In genomic region chr20:35771367-35771688, GRCh38 we compare ENCODE assay signal across 8 cellular contexts. TPM values are rescaled to one million over a fixed set of nuclear protein-coding genes. Genes with fewer than 3 reads are reported as not detected.
A peak's percentile ranks its signal among the peaks of the same experiment; 100 is the strongest.
DNase-seq lines count a peak whose midpoint lies in the region; ATAC-seq, FAIRE-seq and TF ChIP-seq lines count a peak whose summit lies in the region.

No MANE protein-coding gene starts in this region.

- TF ChIP-seq POLR2A in stomach (IDR thresholded peaks at IDR 0.05), result no peak

- no peak for TF ChIP-seq CTCF in kidney (IDR thresholded peaks at IDR 0.05; ENCODE audit: borderline replicate concordance, extremely low read depth, insufficient read depth)
- no peak for TF ChIP-seq CTCF in stomach (IDR thresholded peaks at IDR 0.05)

- no peaks in the 10 kb centered on the region for H3K9me3 ChIP-seq in kidney (ENCODE audit: control insufficient read depth in 1 of 2, low read length in 2 of 2)
- no peaks in the 10 kb centered on the region for H3K9me3 ChIP-seq in stomach

- H3K4me3 ChIP-seq in kidney (ENCODE audit: low read length in 2 of 2), result peak overlapping the region; percentile 33 to 58
- peak overlapping the region in 3 of 4 donors; percentile 60 to 79 (median 68) for H3K4me3 ChIP-seq in stomach

- peaks cover 17 to 18% of the 10 kb centered on the region in 2 donors for H3K4me1 ChIP-seq in kidney (ENCODE audit: control insufficient read depth in 1 of 2, insufficient read depth in 1 of 2, low read depth in 1 of 2, low read length in 2 of 2)
- H3K4me1 ChIP-seq in stomach, result peaks cover 52 to 79% (median 68%) of the 10 kb centered on the region in 4 donors

- no peak for ATAC-seq in activated naive CD4-positive, alpha-beta T cell treated with anti-CD3 and anti-CD28 coated beads, Interleukin-2, amount 50 U/mL, for 72 hours

- FAIRE-seq in kidney (lab: Jason Lieb, UNC), result no peak

- intact Hi-C loops in kidney (cut with DNase I), result no loop called here
- intact Hi-C loops in stomach (cut with DNase I; ENCODE audit: low total_unique reads), result no loop called here

- peaks cover 33 to 35% of the 10 kb centered on the region in 2 donors for H3K36me3 Mint-ChIP-seq in activated naive CD4-positive, alpha-beta T cell treated with anti-CD3 and anti-CD28 coated beads, Interleukin-2, amount 50 U/mL, for 72 hours

- peak overlapping the region; percentile 80 to 86 for H3K27ac ChIP-seq in kidney (ENCODE audit: low read depth in 2 of 2, low read length in 2 of 2)
- H3K27ac ChIP-seq in stomach, result peak overlapping the region; percentile 93 to 97 (median 95)

- no peaks in the 10 kb centered on the region for H3K27me3 ChIP-seq in stomach

- 70 to 79% (median 78%) methylated on average over 9 of the region's 9 CpGs for WGBS in stomach, 5 donors

- H3K9ac ChIP-seq in kidney (ENCODE audit: low read length in 2 of 2), result peak overlapping the region in 1 of 2 donors; percentile 27

- TF ChIP-seq EP300 in stomach (IDR thresholded peaks at IDR 0.05), result no peak

- DNase-seq in NCI-H146 (lab: John Stamatoyannopoulos, UW), result peak; percentile 35
- no peak for DNase-seq in NCI-H146 treated with DMSO at 0.1 percent for 48 hours (lab: John Stamatoyannopoulos, UW; ENCODE audit: unreplicated experiment)
- no peak for DNase-seq in activated naive CD4-positive, alpha-beta T cell treated with anti-CD3 and anti-CD28 coated beads, Interleukin-2, amount 50 U/mL, for 72 hours (ENCODE audit: low spot score in 2 of 2)
- DNase-seq in kidney, result no peak
- no peak for DNase-seq in stomach
- DNase-seq in DMS 273 (lab: John Stamatoyannopoulos, UW; ENCODE audit: unreplicated experiment), result no peak
- no peak for DNase-seq in SIG-M5 (lab: John Stamatoyannopoulos, UW)
- no peak for DNase-seq in NCI-H774 (lab: John Stamatoyannopoulos, UW)

- no peaks in the 10 kb centered on the region for H3K36me3 ChIP-seq in kidney (ENCODE audit: control insufficient read depth in 1 of 2, insufficient read depth in 2 of 2, low read length in 2 of 2)
- H3K36me3 ChIP-seq in stomach, result peaks cover 0 to 14% (median 8%) of the 10 kb centered on the region in 4 donors

- H3K9me3 Mint-ChIP-seq in activated naive CD4-positive, alpha-beta T cell treated with anti-CD3 and anti-CD28 coated beads, Interleukin-2, amount 50 U/mL, for 72 hours, result peaks cover 8 to 9% of the 10 kb centered on the region in 2 donors

- peak overlapping the region; percentile 77 to 89 for H3K27ac Mint-ChIP-seq in activated naive CD4-positive, alpha-beta T cell treated with anti-CD3 and anti-CD28 coated beads, Interleukin-2, amount 50 U/mL, for 72 hours

RNA-seq across cellular contexts. Expression of gene PHF20, which starts 0.5 kb away (rescaled TPM):
- 10 to 100 TPM; 58.5 to 71.4 TPM for total RNA-seq in activated naive CD4-positive, alpha-beta T cell treated with anti-CD3 and anti-CD28 coated beads, Interleukin-2, amount 50 U/mL, for 72 hours
- total RNA-seq in kidney, result 48.4 TPM
- 12.3 TPM for polyA plus RNA-seq in kidney (ENCODE audit: insufficient read depth, low read depth, low replicate concordance)
- 100 to 1,000 TPM in 1 of 5 donors, 10 to 100 TPM in 4; 22.6 to 135 (median 58.0) TPM for total RNA-seq in stomach
- polyA plus RNA-seq in stomach, result 10 to 100 TPM; 18.3 to 27.3 (median 20.4) TPM

RNA-seq across cellular contexts. Expression of gene RBM39, which starts 29.3 kb away (rescaled TPM):
- total RNA-seq in activated naive CD4-positive, alpha-beta T cell treated with anti-CD3 and anti-CD28 coated beads, Interleukin-2, amount 50 U/mL, for 72 hours, result 100 to 1,000 TPM; 343 to 380 TPM
- total RNA-seq in kidney (304 TPM), stomach (100 to 1,000 TPM; 358 to 770 (median 579) TPM)
- polyA plus RNA-seq in kidney (ENCODE audit: insufficient read depth, low read depth, low replicate concordance) (148 TPM), stomach (100 to 1,000 TPM in 2 of 3 donors, 10 to 100 TPM in 1; 93.3 to 273 (median 119) TPM)
